24 cellular contexts compared by ENCODE assay signal in the genomic region with DNA sequence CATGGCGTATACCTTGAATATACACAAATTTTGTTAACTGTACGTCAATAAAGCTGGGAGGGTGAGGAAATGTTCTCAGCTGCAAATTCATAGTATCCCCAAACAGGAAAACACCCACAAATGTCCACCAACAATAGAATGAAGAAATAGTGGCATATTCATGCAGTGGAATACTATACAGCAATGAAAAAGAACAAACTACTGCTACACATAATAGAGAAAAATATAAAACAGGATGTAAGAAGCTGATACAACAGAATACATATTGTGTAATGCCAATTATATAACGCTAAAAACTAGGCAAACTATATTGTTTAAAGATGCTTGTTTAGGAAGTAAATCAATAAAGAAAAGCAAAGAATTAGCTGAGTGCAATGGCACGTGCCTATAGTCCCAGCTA.
"Had no signal": no experiment of that assay in that cellular context is flagged by ENCODE, and none has a peak within 500 bp of the region (broad histone marks: within the 10 kb centered on the region; RNA-seq: fewer than 3 reads in every experiment).

No MANE protein-coding gene starts in this region.

- H3K9me3 Mint-ChIP-seq: mesothelial cell of epicardium; naive thymus-derived CD4-positive, alpha-beta T cell; natural killer cell treated with Interleukin-12 subunit alpha and Interleukin-12 subunit beta and Interleukin-15 and Interleukin-18, amount 100 ng/mL, for 72 hours; stimulated activated memory B cell treated with anti-CD40 and anti-IgM and Interleukin-4, amounts not matched to agents 10 μg/mL and 1 μg/mL and 100 μg/mL, for 72 hours had no signal

- H3K36me3 ChIP-seq: ovary, right atrium auricular region, sigmoid colon, spleen, stomach, thyroid gland, transverse colon, upper lobe of right lung had no signal

- H3K27ac ChIP-seq: hepatocyte, left ventricle myocardium inferior, ovary, right atrium auricular region, sigmoid colon, spleen, testis, thyroid gland, transverse colon, upper lobe of right lung had no signal

- H3K4me3 Mint-ChIP-seq: mesothelial cell of epicardium; naive thymus-derived CD4-positive, alpha-beta T cell; natural killer cell treated with Interleukin-12 subunit alpha and Interleukin-12 subunit beta and Interleukin-15 and Interleukin-18, amount 100 ng/mL, for 72 hours; stimulated activated memory B cell treated with anti-CD40 and anti-IgM and Interleukin-4, amounts not matched to agents 10 μg/mL and 1 μg/mL and 100 μg/mL, for 72 hours had no signal

- H3K36me3 Mint-ChIP-seq: mesothelial cell of epicardium; stimulated activated memory B cell treated with anti-CD40 and anti-IgM and Interleukin-4, amounts not matched to agents 10 μg/mL and 1 μg/mL and 100 μg/mL, for 72 hours had no signal

- H3K9me3 ChIP-seq: left ventricle myocardium inferior, mucosa of descending colon, ovary, right atrium auricular region, sigmoid colon, stomach, testis, thyroid gland, transverse colon, upper lobe of right lung had no signal

- DNase-seq: islet precursor cell; left ventricle myocardium inferior; mesendoderm; mucosa of descending colon; naive thymus-derived CD4-positive, alpha-beta T cell; ovary; sigmoid colon; small intestine; spleen; stimulated activated CD4-positive, alpha-beta T cell treated with anti-CD3 and anti-CD28 coated beads, Interleukin-4, amount 100 ng/mL, for 24 hours; stimulated activated naive CD8-positive, alpha-beta T cell treated with anti-CD3 and anti-CD28 coated beads, Interleukin-15, Interleukin-2, amounts not matched to agents 100 U/mL and 50 U/mL, for 24 hours; stomach; testis; thyroid gland; transverse colon; upper lobe of right lung had no signal

- H3K4me1 Mint-ChIP-seq: mesothelial cell of epicardium had no signal

- FAIRE-seq: small intestine, urothelium cell line had no signal

- H3K27ac Mint-ChIP-seq: mesothelial cell of epicardium; naive thymus-derived CD4-positive, alpha-beta T cell; stimulated activated memory B cell treated with anti-CD40 and anti-IgM and Interleukin-4, amounts not matched to agents 10 μg/mL and 1 μg/mL and 100 μg/mL, for 72 hours had no signal

- ATAC-seq: mucosa of descending colon; naive thymus-derived CD4-positive, alpha-beta T cell; natural killer cell treated with Interleukin-12 subunit alpha and Interleukin-12 subunit beta and Interleukin-15 and Interleukin-18, amount 100 ng/mL, for 72 hours; stimulated activated memory B cell treated with anti-CD40 and anti-IgM and Interleukin-4, amounts not matched to agents 10 μg/mL and 1 μg/mL and 100 μg/mL, for 72 hours; stimulated activated naive CD8-positive, alpha-beta T cell treated with anti-CD3 and anti-CD28 coated beads, Interleukin-15, Interleukin-2, amounts not matched to agents 100 U/mL and 50 U/mL, for 24 hours; upper lobe of right lung had no signal

- H3K4me3 ChIP-seq: hepatocyte, left ventricle myocardium inferior, lung, mucosa of descending colon, ovary, right atrium auricular region, sigmoid colon, spleen, stomach, testis, thyroid gland, transverse colon, upper lobe of right lung had no signal

- H3K27me3 Mint-ChIP-seq: naive thymus-derived CD4-positive, alpha-beta T cell; natural killer cell treated with Interleukin-12 subunit alpha and Interleukin-12 subunit beta and Interleukin-15 and Interleukin-18, amount 100 ng/mL, for 72 hours; progenitor cell of endocrine pancreas; stimulated activated memory B cell treated with anti-CD40 and anti-IgM and Interleukin-4, amounts not matched to agents 10 μg/mL and 1 μg/mL and 100 μg/mL, for 72 hours had no signal
